22 cellular contexts compared by ENCODE assay signal in the genomic region with DNA sequence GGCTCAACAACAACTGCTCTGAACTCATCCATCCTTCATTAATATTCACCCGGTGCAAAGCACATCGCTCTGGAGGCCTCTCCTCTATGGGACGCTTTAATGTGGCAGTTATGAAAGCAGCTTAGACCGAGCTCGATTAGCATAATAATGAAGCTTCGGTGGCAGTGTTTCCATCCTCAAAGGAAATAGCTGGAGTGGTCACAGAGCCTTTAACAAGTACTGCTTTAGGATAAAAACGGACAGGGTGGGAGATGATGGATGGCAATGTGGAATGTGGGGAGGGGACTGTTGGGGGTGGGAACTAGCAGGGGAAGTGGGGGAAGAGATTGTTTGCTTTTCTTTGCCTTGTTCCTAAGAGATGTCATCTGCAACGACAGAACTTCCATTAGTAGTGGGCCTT.
DNase-seq lines count a peak whose midpoint lies in the region; ATAC-seq and TF ChIP-seq lines count a peak whose summit lies in the region.
"Had no signal": no experiment of that assay in that cellular context is flagged by ENCODE, and none has a peak within 500 bp of the region (broad histone marks: within the 10 kb centered on the region; RNA-seq: fewer than 3 reads in every experiment).

No MANE protein-coding gene starts in this region.

- H3K79me2 ChIP-seq in GM23338 (replicated peaks; ENCODE audit: insufficient read depth): no peaks in the 10 kb centered on the region

- H3K27ac Mint-ChIP-seq in GM23338 (no peak overlapping the region), neural crest cell (ENCODE audit: unreplicated experiment) (peak overlapping the region; percentile 83), CD14-positive monocyte (no peak overlapping the region)
- H3K27ac Mint-ChIP-seq: CD4-positive, CD25-positive, alpha-beta regulatory T cell; HFFc6 had no signal

- no peak for TF ChIP-seq CTCF in GM23338 (conservative IDR thresholded peaks at IDR 0.05; ENCODE audit: low read depth in 2 of 2)
- TF ChIP-seq CTCF in neural crest cell (conservative IDR thresholded peaks at IDR 0.05): no peak
- no peak for TF ChIP-seq CTCF in CD14-positive monocyte (IDR thresholded peaks at IDR 0.05)

- H3K4me1 Mint-ChIP-seq in GM23338: peaks cover 36% of the 10 kb centered on the region
- H3K4me1 Mint-ChIP-seq in neural crest cell: peaks cover 34% of the 10 kb centered on the region
- no peaks in the 10 kb centered on the region for H3K4me1 Mint-ChIP-seq in CD14-positive monocyte
- H3K4me1 Mint-ChIP-seq: CD4-positive, CD25-positive, alpha-beta regulatory T cell had no signal

- H3F3A ChIP-seq in GM23338 (replicated peaks; ENCODE audit: low read depth): no peaks in the 10 kb centered on the region

- H4K20me1 ChIP-seq in GM23338 (replicated peaks; ENCODE audit: insufficient read depth): no peaks in the 10 kb centered on the region

- H3K27me3 Mint-ChIP-seq in GM23338 (ENCODE audit: insufficient read depth, low read depth, poor library complexity): peaks cover 2% of the 10 kb centered on the region
- H3K27me3 Mint-ChIP-seq in neural crest cell (ENCODE audit: low read depth): no peaks in the 10 kb centered on the region
- no peaks in the 10 kb centered on the region for H3K27me3 Mint-ChIP-seq in CD14-positive monocyte (ENCODE audit: low read depth in 3 of 3)

- peaks cover 40% of the 10 kb centered on the region for H3K4me1 ChIP-seq in GM23338 (ENCODE audit: insufficient read depth)

- intact Hi-C loops in CD14-positive monocyte (cut with micrococcal nuclease): no loop called here

- H3K9me3 Mint-ChIP-seq in GM23338: no peaks in the 10 kb centered on the region
- peaks cover 3% of the 10 kb centered on the region for H3K9me3 Mint-ChIP-seq in neural crest cell
- H3K9me3 Mint-ChIP-seq in CD14-positive monocyte: peaks cover 0 to 9% (median 4%) of the 10 kb centered on the region in 7 donors
- H3K9me3 Mint-ChIP-seq: HFFc6 had no signal

- H3K9ac ChIP-seq in SK-N-MC (ENCODE audit: insufficient read length): no peak overlapping the region

- H3K36me3 Mint-ChIP-seq in GM23338 (ENCODE audit: low read depth) (no peaks in the 10 kb centered on the region), neural crest cell (ENCODE audit: low read depth) (no peaks in the 10 kb centered on the region), CD14-positive monocyte (no peaks in the 10 kb centered on the region)
- H3K36me3 Mint-ChIP-seq: CD4-positive, CD25-positive, alpha-beta regulatory T cell had no signal

- H3K27me3 ChIP-seq in GM23338 (ENCODE audit: insufficient read depth): no peaks in the 10 kb centered on the region

- H3K27ac ChIP-seq in GM23338 (ENCODE audit: low read depth) (no peak overlapping the region), SK-N-MC (no peak overlapping the region)

- DNase-seq in GM23338 (ENCODE audit: low spot score): peak; percentile 48
- peak; percentile 52 for DNase-seq in SK-N-MC (ENCODE audit: low read depth, low spot score)
- peak; percentile 33 for DNase-seq in iPS DF 19.7 (ENCODE audit: low read depth, low spot score)
- DNase-seq in neural crest cell (ENCODE audit: low read depth, low spot score): no peak
- no peak for DNase-seq in NCI-H2171 (lab: John Stamatoyannopoulos, UW)
- no peak for DNase-seq in NCI-H446 treated with DMSO at 0.1 percent for 48 hours (lab: John Stamatoyannopoulos, UW)
- DNase-seq in DMS153 (lab: John Stamatoyannopoulos, UW): no peak
- DNase-seq in CD14-positive monocyte (ENCODE audit: low spot score): no peak
- DNase-seq: ACHN; AML-193; Calu3; CD4-positive, CD25-positive, alpha-beta regulatory T cell; GOT3; HFFc6; KG1; NCI-H1417 treated with DMSO at 0.1 percent for 48 hours; NCI-H1930; NCI-H2227 treated with DMSO at 0.1 percent for 48 hours; NCI-H69; SHP77 had no signal

- 0 out of 2 replicates have a peak, but pooled peaks cover 4% of the 10 kb centered on the region for H3K9me2 ChIP-seq in GM23338 (ENCODE audit: insufficient read depth)

- no peak overlapping the region for H2AFZ ChIP-seq in GM23338

- H3K4me3 ChIP-seq in GM23338 (no peak overlapping the region), SK-N-MC (peak overlapping the region; percentile 32; the same call in 1 of the 2 replicates)
- H3K4me3 ChIP-seq: GM12878 had no signal

- H3K4me3 Mint-ChIP-seq in GM23338 (no peak overlapping the region), neural crest cell (peak overlapping the region; percentile 13), CD14-positive monocyte (no peak overlapping the region)
- H3K4me3 Mint-ChIP-seq: CD4-positive, CD25-positive, alpha-beta regulatory T cell; HFFc6 had no signal

- no peaks in the 10 kb centered on the region for H3K9me3 ChIP-seq in SK-N-MC (ENCODE audit: low read depth, low read length)

- H3K36me3 ChIP-seq in GM23338 (ENCODE audit: insufficient read depth) (no peaks in the 10 kb centered on the region), SK-N-MC (ENCODE audit: insufficient read depth, low read length) (no peaks in the 10 kb centered on the region)

- ATAC-seq in GM23338: peak; percentile 75
- ATAC-seq: GM12878, SK-N-SH treated with all-trans-retinoic acid at 6 μM for 48 hours had no signal

- peak overlapping the region; percentile 64 for H3K4me2 ChIP-seq in GM23338

TF ChIP-seq in GM23338, 12 proteins besides CTCF, POLR2A, EP300 and RAD21:
- no peak for TF ChIP-seq POLR2AphosphoS5 (IDR thresholded peaks at IDR 0.05; ENCODE audit: low read depth)
- no peak for TF ChIP-seq ZNF331 (CRISPR knock-in tag; IDR thresholded peaks at IDR 0.05; ENCODE audit: low read depth)
- no peak for TF ChIP-seq JUNB (IDR thresholded peaks at IDR 0.05; ENCODE audit: unreplicated experiment)
- TF ChIP-seq, protein P1, sequence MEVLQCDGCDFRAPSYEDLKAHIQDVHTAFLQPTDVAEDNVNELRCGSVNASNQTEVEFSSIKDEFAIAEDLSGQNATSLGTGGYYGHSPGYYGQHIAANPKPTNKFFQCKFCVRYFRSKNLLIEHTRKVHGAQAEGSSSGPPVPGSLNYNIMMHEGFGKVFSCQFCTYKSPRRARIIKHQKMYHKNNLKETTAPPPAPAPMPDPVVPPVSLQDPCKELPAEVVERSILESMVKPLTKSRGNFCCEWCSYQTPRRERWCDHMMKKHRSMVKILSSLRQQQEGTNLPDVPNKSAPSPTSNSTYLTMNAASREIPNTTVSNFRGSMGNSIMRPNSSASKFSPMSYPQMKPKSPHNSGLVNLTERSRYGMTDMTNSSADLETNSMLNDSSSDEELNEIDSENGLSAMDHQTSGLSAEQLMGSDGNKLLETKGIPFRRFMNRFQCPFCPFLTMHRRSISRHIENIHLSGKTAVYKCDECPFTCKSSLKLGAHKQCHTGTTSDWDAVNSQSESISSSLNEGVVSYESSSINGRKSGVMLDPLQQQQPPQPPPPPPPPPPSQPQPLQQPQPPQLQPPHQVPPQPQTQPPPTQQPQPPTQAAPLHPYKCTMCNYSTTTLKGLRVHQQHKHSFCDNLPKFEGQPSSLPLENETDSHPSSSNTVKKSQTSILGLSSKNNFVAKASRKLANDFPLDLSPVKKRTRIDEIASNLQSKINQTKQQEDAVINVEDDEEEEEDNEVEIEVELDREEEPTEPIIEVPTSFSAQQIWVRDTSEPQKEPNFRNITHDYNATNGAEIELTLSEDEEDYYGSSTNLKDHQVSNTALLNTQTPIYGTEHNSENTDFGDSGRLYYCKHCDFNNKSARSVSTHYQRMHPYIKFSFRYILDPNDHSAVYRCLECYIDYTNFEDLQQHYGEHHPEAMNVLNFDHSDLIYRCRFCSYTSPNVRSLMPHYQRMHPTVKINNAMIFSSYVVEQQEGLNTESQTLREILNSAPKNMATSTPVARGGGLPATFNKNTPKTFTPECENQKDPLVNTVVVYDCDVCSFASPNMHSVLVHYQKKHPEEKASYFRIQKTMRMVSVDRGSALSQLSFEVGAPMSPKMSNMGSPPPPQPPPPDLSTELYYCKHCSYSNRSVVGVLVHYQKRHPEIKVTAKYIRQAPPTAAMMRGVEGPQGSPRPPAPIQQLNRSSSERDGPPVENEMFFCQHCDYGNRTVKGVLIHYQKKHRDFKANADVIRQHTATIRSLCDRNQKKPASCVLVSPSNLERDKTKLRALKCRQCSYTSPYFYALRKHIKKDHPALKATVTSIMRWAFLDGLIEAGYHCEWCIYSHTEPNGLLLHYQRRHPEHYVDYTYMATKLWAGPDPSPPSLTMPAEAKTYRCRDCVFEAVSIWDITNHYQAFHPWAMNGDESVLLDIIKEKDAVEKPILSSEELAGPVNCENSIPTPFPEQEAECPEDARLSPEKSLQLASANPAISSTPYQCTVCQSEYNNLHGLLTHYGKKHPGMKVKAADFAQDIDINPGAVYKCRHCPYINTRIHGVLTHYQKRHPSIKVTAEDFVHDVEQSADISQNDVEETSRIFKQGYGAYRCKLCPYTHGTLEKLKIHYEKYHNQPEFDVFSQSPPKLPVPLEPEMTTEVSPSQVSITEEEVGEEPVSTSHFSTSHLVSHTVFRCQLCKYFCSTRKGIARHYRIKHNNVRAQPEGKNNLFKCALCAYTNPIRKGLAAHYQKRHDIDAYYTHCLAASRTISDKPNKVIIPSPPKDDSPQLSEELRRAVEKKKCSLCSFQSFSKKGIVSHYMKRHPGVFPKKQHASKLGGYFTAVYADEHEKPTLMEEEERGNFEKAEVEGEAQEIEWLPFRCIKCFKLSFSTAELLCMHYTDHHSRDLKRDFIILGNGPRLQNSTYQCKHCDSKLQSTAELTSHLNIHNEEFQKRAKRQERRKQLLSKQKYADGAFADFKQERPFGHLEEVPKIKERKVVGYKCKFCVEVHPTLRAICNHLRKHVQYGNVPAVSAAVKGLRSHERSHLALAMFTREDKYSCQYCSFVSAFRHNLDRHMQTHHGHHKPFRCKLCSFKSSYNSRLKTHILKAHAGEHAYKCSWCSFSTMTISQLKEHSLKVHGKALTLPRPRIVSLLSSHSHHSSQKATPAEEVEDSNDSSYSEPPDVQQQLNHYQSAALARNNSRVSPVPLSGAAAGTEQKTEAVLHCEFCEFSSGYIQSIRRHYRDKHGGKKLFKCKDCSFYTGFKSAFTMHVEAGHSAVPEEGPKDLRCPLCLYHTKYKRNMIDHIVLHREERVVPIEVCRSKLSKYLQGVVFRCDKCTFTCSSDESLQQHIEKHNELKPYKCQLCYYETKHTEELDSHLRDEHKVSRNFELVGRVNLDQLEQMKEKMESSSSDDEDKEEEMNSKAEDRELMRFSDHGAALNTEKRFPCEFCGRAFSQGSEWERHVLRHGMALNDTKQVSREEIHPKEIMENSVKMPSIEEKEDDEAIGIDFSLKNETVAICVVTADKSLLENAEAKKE (CRISPR knock-in tag; IDR thresholded peaks at IDR 0.05): 0 out of 2 replicates have a peak, but pooled peaks have one; percentile 25
- no peak for TF ChIP-seq ZNF114 (CRISPR knock-in tag; IDR thresholded peaks at IDR 0.05)
- no peak for TF ChIP-seq STAT1 (IDR thresholded peaks at IDR 0.05; ENCODE audit: unreplicated experiment)

Comparison
In these comparisons a context has a peak if more than half of its experiments do, and no peak if none do; other contexts are left out.
1. DNase-seq: peak in GM23338 (single experiment), SK-N-MC (single experiment) and iPS DF 19.7 (single experiment); none in neural crest cell (single experiment), NCI-H2171 (single experiment), NCI-H446 treated with DMSO at 0.1 percent for 48 hours (single experiment), DMS153 (single experiment) and CD14-positive monocyte (single experiment).